In genomic region chr22:44091021-44091721, GRCh38 we compare ENCODE assay signal across 8 cellular contexts.
DNase-seq lines count a peak whose midpoint lies in the region; ATAC-seq, FAIRE-seq and TF ChIP-seq lines count a peak whose summit lies in the region.

No MANE protein-coding gene starts in this region.

- DNase-seq in 8988T (peak; percentile 38), GM12891 (ENCODE audit: insufficient read length, low spot score) (no peak), hepatocyte (ENCODE audit: low spot score) (peak; percentile 28), SK-N-DZ (ENCODE audit: low spot score) (no peak), AG20443 (ENCODE audit: low spot score) (no peak)
- DNase-seq in activated CD4-positive, alpha-beta T cell treated with anti-CD3 and anti-CD28 coated beads, Interleukin-2, amount 10 ng/mL, durations not matched to agents 7 days and 5 days: peak; percentile 48
- DNase-seq in natural killer cell treated with Interleukin-12 subunit alpha and Interleukin-12 subunit beta and Interleukin-15 and Interleukin-18, amount 100 ng/mL, for 72 hours (ENCODE audit: low spot score): no peak
- DNase-seq in activated CD4-positive, CD25-positive, alpha-beta regulatory T cell (lab: John Stamatoyannopoulos, UW): no peak

- peak; percentile 52 for FAIRE-seq in GM12891 (lab: Jason Lieb, UNC)

- H4K20me1 ChIP-seq in hepatocyte (ENCODE audit: insufficient read depth, poor library complexity, severe bottlenecking): no peaks in the 10 kb centered on the region

- H3K4me3 Mint-ChIP-seq in activated CD4-positive, alpha-beta T cell treated with anti-CD3 and anti-CD28 coated beads, Interleukin-2, amount 10 ng/mL, durations not matched to agents 7 days and 5 days: no peak overlapping the region
- no peak overlapping the region for H3K4me3 Mint-ChIP-seq in natural killer cell treated with Interleukin-12 subunit alpha and Interleukin-12 subunit beta and Interleukin-15 and Interleukin-18, amount 100 ng/mL, for 72 hours

- no peak overlapping the region for H3K4me3 ChIP-seq in hepatocyte

- WGBS in hepatocyte (ENCODE audit: low lambda C conversion rate, missing lambda C conversion rate): 88% methylated on average over 14 of the region's 14 CpGs

- no peaks in the 10 kb centered on the region for H3K36me3 Mint-ChIP-seq in activated CD4-positive, alpha-beta T cell treated with anti-CD3 and anti-CD28 coated beads, Interleukin-2, amount 10 ng/mL, durations not matched to agents 7 days and 5 days (ENCODE audit: low read depth)
- no peaks in the 10 kb centered on the region for H3K36me3 Mint-ChIP-seq in natural killer cell treated with Interleukin-12 subunit alpha and Interleukin-12 subunit beta and Interleukin-15 and Interleukin-18, amount 100 ng/mL, for 72 hours

- peaks cover 10% of the 10 kb centered on the region for H3K4me1 Mint-ChIP-seq in activated CD4-positive, alpha-beta T cell treated with anti-CD3 and anti-CD28 coated beads, Interleukin-2, amount 10 ng/mL, durations not matched to agents 7 days and 5 days
- no peaks in the 10 kb centered on the region for H3K4me1 Mint-ChIP-seq in natural killer cell treated with Interleukin-12 subunit alpha and Interleukin-12 subunit beta and Interleukin-15 and Interleukin-18, amount 100 ng/mL, for 72 hours (ENCODE audit: low read depth in 2 of 2)

- no peaks in the 10 kb centered on the region for H3K27me3 Mint-ChIP-seq in activated CD4-positive, alpha-beta T cell treated with anti-CD3 and anti-CD28 coated beads, Interleukin-2, amount 10 ng/mL, durations not matched to agents 7 days and 5 days
- no peaks in the 10 kb centered on the region for H3K27me3 Mint-ChIP-seq in natural killer cell treated with Interleukin-12 subunit alpha and Interleukin-12 subunit beta and Interleukin-15 and Interleukin-18, amount 100 ng/mL, for 72 hours

- no peak for TF ChIP-seq POLR2A in GM12891 (IDR thresholded peaks at IDR 0.05; ENCODE audit: low read depth, low read length)

- no peaks in the 10 kb centered on the region for H3K9me3 Mint-ChIP-seq in activated CD4-positive, alpha-beta T cell treated with anti-CD3 and anti-CD28 coated beads, Interleukin-2, amount 10 ng/mL, durations not matched to agents 7 days and 5 days
- H3K9me3 Mint-ChIP-seq in natural killer cell treated with Interleukin-12 subunit alpha and Interleukin-12 subunit beta and Interleukin-15 and Interleukin-18, amount 100 ng/mL, for 72 hours: no peaks in the 10 kb centered on the region

- H3K79me2 ChIP-seq in hepatocyte: no peaks in the 10 kb centered on the region

- no peaks in the 10 kb centered on the region for H3K4me1 ChIP-seq in hepatocyte (ENCODE audit: insufficient read depth)

- no peaks in the 10 kb centered on the region for H3K36me3 ChIP-seq in hepatocyte (replicated peaks; ENCODE audit: insufficient read depth, low read depth)

- H3K4me2 ChIP-seq in hepatocyte: no peak overlapping the region

- H3K27ac ChIP-seq in hepatocyte: no peak overlapping the region

- TF ChIP-seq CTCF in hepatocyte (IDR thresholded peaks at IDR 0.05; ENCODE audit: poor library complexity): peak; percentile 6

- CTCF ChIA-PET in activated CD4-positive, alpha-beta T cell treated with anti-CD3 and anti-CD28 coated beads, Interleukin-2, amount 10 ng/mL, durations not matched to agents 7 days and 5 days (lab: Charles Lee): no interaction called here

- ATAC-seq in natural killer cell treated with Interleukin-12 subunit alpha and Interleukin-12 subunit beta and Interleukin-15 and Interleukin-18, amount 100 ng/mL, for 72 hours: no peak

- POLR2A ChIA-PET in activated CD4-positive, alpha-beta T cell treated with anti-CD3 and anti-CD28 coated beads, Interleukin-2, amount 10 ng/mL, durations not matched to agents 7 days and 5 days (lab: Charles Lee): no interaction called here

- no peaks in the 10 kb centered on the region for H3K27me3 ChIP-seq in hepatocyte

- no peak overlapping the region for H2AFZ ChIP-seq in hepatocyte

- peak overlapping the region; percentile 5 for H3K27ac Mint-ChIP-seq in activated CD4-positive, alpha-beta T cell treated with anti-CD3 and anti-CD28 coated beads, Interleukin-2, amount 10 ng/mL, durations not matched to agents 7 days and 5 days
- no peak overlapping the region for H3K27ac Mint-ChIP-seq in natural killer cell treated with Interleukin-12 subunit alpha and Interleukin-12 subunit beta and Interleukin-15 and Interleukin-18, amount 100 ng/mL, for 72 hours

- no peaks in the 10 kb centered on the region for H3K9me2 ChIP-seq in hepatocyte (replicated peaks; ENCODE audit: insufficient read depth)

- no peaks in the 10 kb centered on the region for H3K9me3 ChIP-seq in hepatocyte (ENCODE audit: low read depth)

TF ChIP-seq in GM12891, 5 proteins besides CTCF, POLR2A, EP300 and RAD21:
- TF ChIP-seq POU2F2 (IDR thresholded peaks at IDR 0.05; ENCODE audit: low read depth, low read length) (no peak), SPI1 (IDR thresholded peaks at IDR 0.05; ENCODE audit: low read depth, low read length) (no peak), TAF1 (IDR thresholded peaks at IDR 0.05; ENCODE audit: low read depth, low read length) (no peak), PAX5 (IDR thresholded peaks at IDR 0.05; ENCODE audit: insufficient read depth, low read length, severe bottlenecking) (no peak), POLR2AphosphoS5 (IDR thresholded peaks at IDR 0.05; ENCODE audit: low read depth, low read length) (no peak)
TF ChIP-seq in GM12891: peak in this region for 0.

Comparison
In these comparisons a context has a peak if more than half of its experiments do, and no peak if none do; other contexts are left out.
1. DNase-seq: peak in 8988T (single experiment), activated CD4-positive, alpha-beta T cell treated with anti-CD3 and anti-CD28 coated beads, Interleukin-2, amount 10 ng/mL, durations not matched to agents 7 days and 5 days (single experiment) and hepatocyte (single experiment); none in GM12891 (single experiment), natural killer cell treated with Interleukin-12 subunit alpha and Interleukin-12 subunit beta and Interleukin-15 and Interleukin-18, amount 100 ng/mL, for 72 hours (single experiment), activated CD4-positive, CD25-positive, alpha-beta regulatory T cell (0 of 4), SK-N-DZ (single experiment) and AG20443 (single experiment).